Comparison of ENCODE assay signal across 1 cellular context in the genomic region with DNA sequence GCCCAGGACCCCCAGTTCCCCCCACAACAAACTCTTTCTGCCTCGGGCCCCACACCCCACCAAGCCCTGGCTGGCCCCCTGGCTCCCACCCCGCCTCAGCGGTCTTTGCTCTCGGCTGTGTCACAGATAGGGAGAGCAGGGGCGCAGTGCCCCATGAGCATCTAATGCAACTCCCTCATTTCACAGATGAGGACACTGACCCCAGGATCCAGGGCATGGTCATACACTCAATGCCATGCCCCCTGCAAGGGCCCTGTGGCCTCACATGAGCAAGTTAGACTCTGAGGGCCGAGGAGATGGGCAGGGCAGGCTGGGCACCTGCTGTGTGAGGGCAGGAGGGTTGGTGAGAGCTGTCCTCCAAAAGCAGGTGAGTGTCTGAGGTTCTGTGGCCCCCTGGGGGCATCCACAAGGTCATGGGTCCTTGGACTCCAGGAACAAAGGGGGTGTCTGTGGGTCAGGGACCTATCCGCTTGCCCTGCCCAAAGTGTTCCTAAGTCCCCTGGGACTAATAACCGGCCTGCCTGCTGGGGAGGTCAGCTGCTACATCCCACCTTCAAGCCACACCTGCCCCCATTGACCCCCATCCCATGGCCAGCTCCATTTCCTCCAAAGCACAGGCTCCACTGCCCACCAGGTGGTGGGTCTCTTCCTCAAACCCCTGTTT.
TF ChIP-seq lines count a peak whose summit lies in the region.

No MANE protein-coding gene starts in this region.

TF ChIP-seq in K562, 482 proteins besides CTCF, POLR2A, EP300 and RAD21:
- TF ChIP-seq POLR2AphosphoS5 (IDR thresholded peaks at IDR 0.05; ENCODE audit: control insufficient read depth, insufficient read depth, low read depth, low read length) (peak; percentile 29; the same call in 1 of the 2 replicates), POLR2G (IDR thresholded peaks at IDR 0.05; ENCODE audit: low read depth, low read length) (peak; percentile 53; the same call in 1 of the 2 replicates), CHCHD3 (CRISPR knock-in tag; IDR thresholded peaks at IDR 0.05) (no peak), PHB2 (IDR thresholded peaks at IDR 0.05; ENCODE audit: low read depth) (no peak), RBFOX2 (IDR thresholded peaks at IDR 0.05; ENCODE audit: low read depth, low read length) (peak; percentile 37; the same call in 1 of the 2 replicates), ZNF274 (IDR thresholded peaks at IDR 0.05; ENCODE audit: borderline replicate concordance, low read depth, low read length) (no peak)
- TF ChIP-seq, protein P1, sequence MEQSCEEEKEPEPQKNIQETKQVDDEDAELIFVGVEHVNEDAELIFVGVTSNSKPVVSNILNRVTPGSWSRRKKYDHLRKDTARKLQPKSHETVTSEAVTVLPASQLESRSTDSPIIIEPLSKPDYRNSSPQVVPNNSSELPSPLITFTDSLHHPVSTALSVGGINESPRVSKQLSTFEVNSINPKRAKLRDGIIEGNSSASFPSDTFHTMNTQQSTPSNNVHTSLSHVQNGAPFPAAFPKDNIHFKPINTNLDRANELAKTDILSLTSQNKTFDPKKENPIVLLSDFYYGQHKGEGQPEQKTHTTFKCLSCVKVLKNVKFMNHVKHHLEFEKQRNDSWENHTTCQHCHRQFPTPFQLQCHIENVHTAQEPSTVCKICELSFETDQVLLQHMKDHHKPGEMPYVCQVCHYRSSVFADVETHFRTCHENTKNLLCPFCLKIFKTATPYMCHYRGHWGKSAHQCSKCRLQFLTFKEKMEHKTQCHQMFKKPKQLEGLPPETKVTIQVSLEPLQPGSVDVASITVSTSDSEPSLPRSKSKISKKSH (CRISPR knock-in tag; IDR thresholded peaks at IDR 0.05), result no peak
- TF ChIP-seq, protein P2, sequence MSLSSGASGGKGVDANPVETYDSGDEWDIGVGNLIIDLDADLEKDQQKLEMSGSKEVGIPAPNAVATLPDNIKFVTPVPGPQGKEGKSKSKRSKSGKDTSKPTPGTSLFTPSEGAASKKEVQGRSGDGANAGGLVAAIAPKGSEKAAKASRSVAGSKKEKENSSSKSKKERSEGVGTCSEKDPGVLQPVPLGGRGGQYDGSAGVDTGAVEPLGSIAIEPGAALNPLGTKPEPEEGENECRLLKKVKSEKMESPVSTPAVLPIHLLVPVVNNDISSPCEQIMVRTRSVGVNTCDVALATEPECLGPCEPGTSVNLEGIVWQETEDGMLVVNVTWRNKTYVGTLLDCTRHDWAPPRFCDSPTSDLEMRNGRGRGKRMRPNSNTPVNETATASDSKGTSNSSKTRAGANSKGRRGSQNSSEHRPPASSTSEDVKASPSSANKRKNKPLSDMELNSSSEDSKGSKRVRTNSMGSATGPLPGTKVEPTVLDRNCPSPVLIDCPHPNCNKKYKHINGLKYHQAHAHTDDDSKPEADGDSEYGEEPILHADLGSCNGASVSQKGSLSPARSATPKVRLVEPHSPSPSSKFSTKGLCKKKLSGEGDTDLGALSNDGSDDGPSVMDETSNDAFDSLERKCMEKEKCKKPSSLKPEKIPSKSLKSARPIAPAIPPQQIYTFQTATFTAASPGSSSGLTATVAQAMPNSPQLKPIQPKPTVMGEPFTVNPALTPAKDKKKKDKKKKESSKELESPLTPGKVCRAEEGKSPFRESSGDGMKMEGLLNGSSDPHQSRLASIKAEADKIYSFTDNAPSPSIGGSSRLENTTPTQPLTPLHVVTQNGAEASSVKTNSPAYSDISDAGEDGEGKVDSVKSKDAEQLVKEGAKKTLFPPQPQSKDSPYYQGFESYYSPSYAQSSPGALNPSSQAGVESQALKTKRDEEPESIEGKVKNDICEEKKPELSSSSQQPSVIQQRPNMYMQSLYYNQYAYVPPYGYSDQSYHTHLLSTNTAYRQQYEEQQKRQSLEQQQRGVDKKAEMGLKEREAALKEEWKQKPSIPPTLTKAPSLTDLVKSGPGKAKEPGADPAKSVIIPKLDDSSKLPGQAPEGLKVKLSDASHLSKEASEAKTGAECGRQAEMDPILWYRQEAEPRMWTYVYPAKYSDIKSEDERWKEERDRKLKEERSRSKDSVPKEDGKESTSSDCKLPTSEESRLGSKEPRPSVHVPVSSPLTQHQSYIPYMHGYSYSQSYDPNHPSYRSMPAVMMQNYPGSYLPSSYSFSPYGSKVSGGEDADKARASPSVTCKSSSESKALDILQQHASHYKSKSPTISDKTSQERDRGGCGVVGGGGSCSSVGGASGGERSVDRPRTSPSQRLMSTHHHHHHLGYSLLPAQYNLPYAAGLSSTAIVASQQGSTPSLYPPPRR (CRISPR knock-in tag; IDR thresholded peaks at IDR 0.05; ENCODE audit: borderline replicate concordance), result no peak
- TF ChIP-seq, protein P3, sequence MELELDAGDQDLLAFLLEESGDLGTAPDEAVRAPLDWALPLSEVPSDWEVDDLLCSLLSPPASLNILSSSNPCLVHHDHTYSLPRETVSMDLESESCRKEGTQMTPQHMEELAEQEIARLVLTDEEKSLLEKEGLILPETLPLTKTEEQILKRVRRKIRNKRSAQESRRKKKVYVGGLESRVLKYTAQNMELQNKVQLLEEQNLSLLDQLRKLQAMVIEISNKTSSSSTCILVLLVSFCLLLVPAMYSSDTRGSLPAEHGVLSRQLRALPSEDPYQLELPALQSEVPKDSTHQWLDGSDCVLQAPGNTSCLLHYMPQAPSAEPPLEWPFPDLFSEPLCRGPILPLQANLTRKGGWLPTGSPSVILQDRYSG (tag; conservative IDR thresholded peaks at IDR 0.05; ENCODE audit: low read depth), result no peak
